ENCODE assay signal across 1 cellular context in genomic region chr17:17670701-17671319, GRCh38.
TF ChIP-seq lines count a peak whose summit lies in the region.

No MANE protein-coding gene starts in this region.

TF ChIP-seq in HepG2, 621 proteins besides CTCF, POLR2A, EP300 and RAD21 (continues in another document):
- TF ChIP-seq ZNF687 (CRISPR knock-in tag; IDR thresholded peaks at IDR 0.05) (peak; percentile 19; the same call in 1 of the 2 replicates), BCL6 (CRISPR knock-in tag; IDR thresholded peaks at IDR 0.05) (no peak), GABPA (IDR thresholded peaks at IDR 0.05; ENCODE audit: low read depth, low read length) (no peak), GABPA (CRISPR knock-in tag; IDR thresholded peaks at IDR 0.05; ENCODE audit: low read depth) (0 out of 2 replicates have a peak, but pooled peaks have one; percentile 22), MATR3 (CRISPR knock-in tag; IDR thresholded peaks at IDR 0.05) (no peak), NFYB (CRISPR knock-in tag; IDR thresholded peaks at IDR 0.05) (no peak), ZNF563 (CRISPR knock-in tag; IDR thresholded peaks at IDR 0.05) (no peak), NFE2L2 (IDR thresholded peaks at IDR 0.05; ENCODE audit: low read length) (no peak), RBM22 (optimal IDR thresholded peaks at IDR 0.05; ENCODE audit: low read length) (no peak), FOXA3 (CRISPR knock-in tag; IDR thresholded peaks at IDR 0.05) (no peak), CBX5 (CRISPR knock-in tag; IDR thresholded peaks at IDR 0.05; ENCODE audit: borderline replicate concordance) (no peak), ZFP1 (CRISPR knock-in tag; IDR thresholded peaks at IDR 0.05) (no peak), ZNF263 (CRISPR knock-in tag; IDR thresholded peaks at IDR 0.05) (peak; percentile 84), MAX (IDR thresholded peaks at IDR 0.05) (0 out of 2 replicates have a peak, but pooled peaks have one; percentile 11), NR2F6 (IDR thresholded peaks at IDR 0.05) (no peak), NR2F6 (CRISPR knock-in tag; IDR thresholded peaks at IDR 0.05) (no peak), ARID5B (CRISPR knock-in tag; IDR thresholded peaks at IDR 0.05) (peak; percentile 26; the same call in 1 of the 2 replicates), ZNF12 (CRISPR knock-in tag; IDR thresholded peaks at IDR 0.05) (peak; percentile 95), GTF3A (CRISPR knock-in tag; conservative IDR thresholded peaks at IDR 0.05) (no peak), ETV5 (CRISPR knock-in tag; IDR thresholded peaks at IDR 0.05; ENCODE audit: borderline replicate concordance) (peak; percentile 86), SOX13 (IDR thresholded peaks at IDR 0.05) (no peak), SOX13 (CRISPR knock-in tag; conservative IDR thresholded peaks at IDR 0.05 in 1 of 2, IDR thresholded peaks at IDR 0.05 in 1 of 2) (peak in 1 of 2 experiments; percentile 64; a peak in 2 of 4 replicates), ZNF629 (CRISPR knock-in tag; conservative IDR thresholded peaks at IDR 0.05) (peak; percentile 94), PAXIP1 (CRISPR knock-in tag; conservative IDR thresholded peaks at IDR 0.05) (0 out of 2 replicates have a peak, but pooled peaks have one; percentile 16), SOX6 (IDR thresholded peaks at IDR 0.05) (no peak), SOX6 (CRISPR knock-in tag; IDR thresholded peaks at IDR 0.05) (peak; percentile 65), CEBPZ (IDR thresholded peaks at IDR 0.05; ENCODE audit: low read length) (no peak), ZSCAN30 (CRISPR knock-in tag; IDR thresholded peaks at IDR 0.05) (no peak), ZNF609 (CRISPR knock-in tag; IDR thresholded peaks at IDR 0.05; ENCODE audit: borderline replicate concordance) (no peak), ZNF580 (CRISPR knock-in tag; IDR thresholded peaks at IDR 0.05; ENCODE audit: borderline replicate concordance, low read depth) (no peak), ZBTB39 (CRISPR knock-in tag; IDR thresholded peaks at IDR 0.05) (no peak), ATF1 (CRISPR knock-in tag; IDR thresholded peaks at IDR 0.05) (no peak)
